31 cellular contexts compared by ENCODE assay signal in the genomic region with DNA sequence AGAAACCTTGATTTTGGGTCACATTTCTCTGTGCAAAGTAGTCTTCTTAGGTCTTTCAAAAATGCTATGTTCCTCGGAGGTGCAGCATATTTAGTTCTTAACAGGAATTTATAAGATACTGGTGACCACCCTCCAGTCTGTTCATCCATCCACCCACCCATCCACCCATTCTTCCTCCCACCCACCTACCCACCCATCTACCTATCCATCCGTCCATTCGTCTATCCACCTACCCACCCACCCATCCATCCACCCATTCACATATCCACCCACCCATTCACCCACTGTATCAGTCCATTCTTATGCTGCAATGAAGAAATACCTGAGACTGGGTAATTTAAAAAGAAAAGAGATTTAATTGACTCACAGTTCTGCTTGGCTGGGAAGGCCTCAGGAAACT.
"Had no signal": no experiment of that assay in that cellular context is flagged by ENCODE, and none has a peak within 500 bp of the region (broad histone marks: within the 10 kb centered on the region; RNA-seq: fewer than 3 reads in every experiment).

No MANE protein-coding gene starts in this region.

- H3K36me3 ChIP-seq: adrenal gland, brain microvascular endothelial cell, breast epithelium had no signal

- H3K27ac ChIP-seq: adrenal gland, body of pancreas, brain microvascular endothelial cell, breast epithelium, VCaP had no signal

- H3K9me3 ChIP-seq: adrenal gland, body of pancreas, breast epithelium had no signal

- H3K27me3 ChIP-seq: adrenal gland, body of pancreas, brain microvascular endothelial cell, breast epithelium had no signal

- ATAC-seq: activated CD8-positive, alpha-beta T cell treated with anti-CD3 and anti-CD28 coated beads for 36 hours; activated naive CD4-positive, alpha-beta T cell treated with anti-CD3 and anti-CD28 coated beads, Interleukin-2, amount 50 U/mL, for 72 hours; activated T-cell treated with anti-CD3 and anti-CD28 coated beads, Interleukin-2, amount 50 U/mL, for 4 hours; activated T-cell treated with anti-CD3 and anti-CD28 coated beads, Interleukin-2, amount 50 U/mL, for 72 hours; activated T-helper 17 cell treated with anti-CD3 and anti-CD28 coated beads, Interleukin-2, amount 50 U/mL, for 72 hours; body of pancreas; T-cell; T-helper 17 cell had no signal

- H3K4me1 ChIP-seq: adrenal gland had no signal

- DNase-seq: activated B cell treated with CpG ODN at 0.5 μM for 24 hours; activated CD4-positive, alpha-beta memory T cell treated with anti-CD3 and anti-CD28 coated beads for 36 hours; activated CD4-positive, alpha-beta T cell treated with anti-CD3 and anti-CD28 coated beads for 4 hours; activated CD4-positive, alpha-beta T cell treated with anti-CD3 and anti-CD28 coated beads, Interleukin-2, amount 50 U/mL, for 1 hour; activated CD4-positive, alpha-beta T cell treated with anti-CD3 and anti-CD28 coated beads, Interleukin-2, amount 50 U/mL, for 4 hours; activated CD4-positive, CD25-positive, alpha-beta regulatory T cell treated with anti-CD3 and anti-CD28 coated beads, Interleukin-2, amount 50 U/mL, for 72 hours; activated CD8-positive, alpha-beta memory T cell treated with anti-CD3 and anti-CD28 coated beads, Interleukin-2, amount 50 U/mL, for 4 hours; activated CD8-positive, alpha-beta T cell treated with anti-CD3 and anti-CD28 coated beads for 36 hours; activated effector memory CD4-positive, alpha-beta T cell treated with anti-CD3 and anti-CD28 coated beads, Interleukin-2, amount 50 U/mL, for 16 hours; activated gamma-delta T cell treated with Interleukin-2 at 50 U/mL for 16 hours; activated naive CD4-positive, alpha-beta T cell; activated naive CD4-positive, alpha-beta T cell treated with anti-CD3 and anti-CD28 coated beads for 36 hours; activated naive CD4-positive, alpha-beta T cell treated with anti-CD3 and anti-CD28 coated beads, Interleukin-2, amount 50 U/mL, for 16 hours; activated naive CD8-positive, alpha-beta T cell treated with anti-CD3 and anti-CD28 coated beads for 36 hours; activated T-cell treated with anti-CD3 and anti-CD28 coated beads for 4 hours; activated T-cell treated with anti-CD3 and anti-CD28 coated beads, Interleukin-2, amount 50 U/mL, for 1 hour; activated T-cell treated with anti-CD3 and anti-CD28 coated beads, Interleukin-2, amount 50 U/mL, for 4 hours; activated T-cell treated with anti-CD3 and anti-CD28 coated beads, Interleukin-2, amount 50 U/mL, for 72 hours; amniotic stem cell; aorta; body of pancreas; brain microvascular endothelial cell; central memory CD4-positive, alpha-beta T cell; T-cell; T-helper 17 cell; T1000 had no signal

- H3K4me3 ChIP-seq: adrenal gland, body of pancreas, breast epithelium had no signal
